1 cellular context compared by ENCODE assay signal in genomic region chr10:73625884-73626753, GRCh38.
TF ChIP-seq lines count a peak whose summit lies in the region.

No MANE protein-coding gene starts in this region.

TF ChIP-seq in HepG2, 621 proteins besides CTCF, POLR2A, EP300 and RAD21 (continued from another document and continues in another):
- 0 out of 2 replicates have a peak, but pooled peaks have one; percentile 33 for TF ChIP-seq ZNF318 (CRISPR knock-in tag; IDR thresholded peaks at IDR 0.05)
- TF ChIP-seq ZBTB26 (CRISPR knock-in tag; IDR thresholded peaks at IDR 0.05; ENCODE audit: borderline replicate concordance): no peak
- TF ChIP-seq TFE3 (CRISPR knock-in tag; IDR thresholded peaks at IDR 0.05): no peak
- no peak for TF ChIP-seq SRSF9 (IDR thresholded peaks at IDR 0.05; ENCODE audit: borderline replicate concordance, insufficient read depth, low read depth, low read length, poor library complexity, severe bottlenecking)
- no peak for TF ChIP-seq ZFP90 (CRISPR knock-in tag; IDR thresholded peaks at IDR 0.05; ENCODE audit: borderline replicate concordance)
- TF ChIP-seq ZSCAN29 (CRISPR knock-in tag; conservative IDR thresholded peaks at IDR 0.05): no peak
- TF ChIP-seq ZHX1 (CRISPR knock-in tag; IDR thresholded peaks at IDR 0.05; ENCODE audit: low read depth): peak; percentile 95
- TF ChIP-seq ELF1 (CRISPR knock-in tag; IDR thresholded peaks at IDR 0.05): peak; percentile 26; the same call in 1 of the 2 replicates
- TF ChIP-seq ZNF160 (CRISPR knock-in tag; IDR thresholded peaks at IDR 0.05): no peak
- TF ChIP-seq IKZF1 (IDR thresholded peaks at IDR 0.05): no peak
- peak; percentile 52 for TF ChIP-seq TEAD3 (CRISPR knock-in tag; optimal IDR thresholded peaks at IDR 0.05; ENCODE audit: borderline replicate concordance)
- 0 out of 2 replicates have a peak, but pooled peaks have one; percentile 46 for TF ChIP-seq GLI4 (CRISPR knock-in tag; IDR thresholded peaks at IDR 0.05; ENCODE audit: borderline replicate concordance)
- TF ChIP-seq TBX2 (CRISPR knock-in tag; IDR thresholded peaks at IDR 0.05; ENCODE audit: borderline replicate concordance): no peak
- TF ChIP-seq ZNF124 (CRISPR knock-in tag; IDR thresholded peaks at IDR 0.05): no peak; the same call in 1 of the 2 replicates
- TF ChIP-seq PRDM10 (CRISPR knock-in tag; IDR thresholded peaks at IDR 0.05; ENCODE audit: low read depth): 0 out of 2 replicates have a peak, but pooled peaks have one; percentile 1
- TF ChIP-seq CEBPZ (IDR thresholded peaks at IDR 0.05; ENCODE audit: low read length): no peak
- TF ChIP-seq SKIL (CRISPR knock-in tag; IDR thresholded peaks at IDR 0.05; ENCODE audit: borderline replicate concordance): no peak
- peak in 1 of 2 experiments; percentile 76; a peak in 2 of 4 replicates for TF ChIP-seq KLF16 (CRISPR knock-in tag; IDR thresholded peaks at IDR 0.05)
- TF ChIP-seq SALL1 (CRISPR knock-in tag; IDR thresholded peaks at IDR 0.05): peak; percentile 92
- peak; percentile 89 for TF ChIP-seq RFX1 (IDR thresholded peaks at IDR 0.05)
- peak; percentile 60; the same call in 1 of the 2 replicates for TF ChIP-seq ERF (CRISPR knock-in tag; IDR thresholded peaks at IDR 0.05)
- TF ChIP-seq ZBTB7B (CRISPR knock-in tag; IDR thresholded peaks at IDR 0.05): no peak
